11 cellular contexts compared by ENCODE assay signal in genomic region chr7:8178353-8178752, GRCh38.
DNase-seq lines count a peak whose midpoint lies in the region; ATAC-seq and TF ChIP-seq lines count a peak whose summit lies in the region.
"Had no signal": no experiment of that assay in that cellular context is flagged by ENCODE, and none has a peak within 500 bp of the region (broad histone marks: within the 10 kb centered on the region; RNA-seq: fewer than 3 reads in every experiment).

No MANE protein-coding gene starts in this region.

- no peaks in the 10 kb centered on the region for H3K27me3 Mint-ChIP-seq in activated T-cell treated with anti-CD3 and anti-CD28 coated beads, Interleukin-2, amount 50 U/mL, for 24 hours
- H3K27me3 Mint-ChIP-seq in brain (no peaks in the 10 kb centered on the region), Calu3 (ENCODE audit: unreplicated experiment) (no peaks in the 10 kb centered on the region)

- ATAC-seq in foreskin keratinocyte, result no peak

- peak overlapping the region; percentile 2 for H3K4me3 Mint-ChIP-seq in activated T-cell treated with anti-CD3 and anti-CD28 coated beads, Interleukin-2, amount 50 U/mL, for 24 hours
- no peak overlapping the region for H3K4me3 Mint-ChIP-seq in brain
- no peak overlapping the region for H3K4me3 Mint-ChIP-seq in Calu3 (ENCODE audit: low read depth, unreplicated experiment)

- H3K4me1 ChIP-seq in spleen (peaks cover 27 to 64% (median 46%) of the 10 kb centered on the region in 6 donors), foreskin keratinocyte (no peaks in the 10 kb centered on the region)
- H3K4me1 ChIP-seq: vagina had no signal

- CTCF ChIA-PET in Calu3 (lab: Charles Lee), result no interaction called here

- H3K36me3 ChIP-seq in spleen, result no peaks in the 10 kb centered on the region
- H3K36me3 ChIP-seq: vagina had no signal

- no peaks in the 10 kb centered on the region for H3K36me3 Mint-ChIP-seq in activated T-cell treated with anti-CD3 and anti-CD28 coated beads, Interleukin-2, amount 50 U/mL, for 24 hours (ENCODE audit: low read depth)
- H3K36me3 Mint-ChIP-seq in brain (no peaks in the 10 kb centered on the region), Calu3 (ENCODE audit: insufficient read depth, unreplicated experiment) (no peaks in the 10 kb centered on the region)

- TF ChIP-seq CTCF in brain (conservative IDR thresholded peaks at IDR 0.05) (no peak), spleen (IDR thresholded peaks at IDR 0.05 in 8 of 11, conservative IDR thresholded peaks at IDR 0.05 in 3 of 11) (no peak), Calu3 (IDR thresholded peaks at IDR 0.05; ENCODE audit: unreplicated experiment) (no peak), foreskin keratinocyte (conservative IDR thresholded peaks at IDR 0.05) (no peak)

- H3K27ac ChIP-seq in spleen (peak overlapping the region; percentile 76 to 90 (median 84)), foreskin keratinocyte (no peak overlapping the region)
- H3K27ac ChIP-seq: hepatocyte, vagina had no signal

- TF ChIP-seq POLR2A in spleen (IDR thresholded peaks at IDR 0.05), result no peak

- H3K4me3 ChIP-seq in spleen, result no peak overlapping the region
- H3K4me3 ChIP-seq: hepatocyte, vagina had no signal

- H3K9me3 ChIP-seq in spleen, result no peaks in the 10 kb centered on the region
- H3K9me3 ChIP-seq: vagina had no signal

- intact Hi-C loops in spleen (cut with DNase I; ENCODE audit: low total_unique reads), result no loop called here
- intact Hi-C loops in Calu3 (cut with micrococcal nuclease; ENCODE audit: unreplicated experiment), result no loop called here

- no peaks in the 10 kb centered on the region for H3K9me3 Mint-ChIP-seq in activated T-cell treated with anti-CD3 and anti-CD28 coated beads, Interleukin-2, amount 50 U/mL, for 24 hours
- H3K9me3 Mint-ChIP-seq in brain (no peaks in the 10 kb centered on the region), Calu3 (ENCODE audit: low read depth, unreplicated experiment) (no peaks in the 10 kb centered on the region)

- BruUV-seq in Calu3 (replicated peaks; lab: Mats Ljungman, UMichigan), result no TSS peak

- peak overlapping the region; percentile 36 for H3K27ac Mint-ChIP-seq in activated T-cell treated with anti-CD3 and anti-CD28 coated beads, Interleukin-2, amount 50 U/mL, for 24 hours
- H3K27ac Mint-ChIP-seq in brain (peak overlapping the region in 3 of 5 experiments; percentile 16 to 64 (median 27)), Calu3 (ENCODE audit: unreplicated experiment) (no peak overlapping the region)

- H3K27me3 ChIP-seq in spleen (replicated peaks in 1 of 7) (no peaks in the 10 kb centered on the region), foreskin keratinocyte (no peaks in the 10 kb centered on the region)
- H3K27me3 ChIP-seq: hepatocyte, vagina had no signal

- DNase-seq in activated T-cell treated with anti-CD3 and anti-CD28 coated beads, Interleukin-2, amount 50 U/mL, for 24 hours, result no peak
- DNase-seq in activated T-cell treated with anti-CD3 and anti-CD28 coated beads for 4 hours (no peak), NOMO-1 treated with DMSO at 0.1 percent for 48 hours (lab: John Stamatoyannopoulos, UW; ENCODE audit: unreplicated experiment) (peak; percentile 54), spleen (no peak), kidney glomerular epithelial cell (lab: John Stamatoyannopoulos, UW) (no peak), Calu3 (no peak), foreskin keratinocyte (no peak)
- DNase-seq: RPMI8226 had no signal

- H3K4me1 Mint-ChIP-seq in activated T-cell treated with anti-CD3 and anti-CD28 coated beads, Interleukin-2, amount 50 U/mL, for 24 hours (ENCODE audit: low read depth), result peaks cover 52% of the 10 kb centered on the region
- H3K4me1 Mint-ChIP-seq in brain (peaks cover 5% of the 10 kb centered on the region), Calu3 (ENCODE audit: low read depth, unreplicated experiment) (no peaks in the 10 kb centered on the region)
